Comparison of ENCODE assay signal across 15 cellular contexts in the genomic region with DNA sequence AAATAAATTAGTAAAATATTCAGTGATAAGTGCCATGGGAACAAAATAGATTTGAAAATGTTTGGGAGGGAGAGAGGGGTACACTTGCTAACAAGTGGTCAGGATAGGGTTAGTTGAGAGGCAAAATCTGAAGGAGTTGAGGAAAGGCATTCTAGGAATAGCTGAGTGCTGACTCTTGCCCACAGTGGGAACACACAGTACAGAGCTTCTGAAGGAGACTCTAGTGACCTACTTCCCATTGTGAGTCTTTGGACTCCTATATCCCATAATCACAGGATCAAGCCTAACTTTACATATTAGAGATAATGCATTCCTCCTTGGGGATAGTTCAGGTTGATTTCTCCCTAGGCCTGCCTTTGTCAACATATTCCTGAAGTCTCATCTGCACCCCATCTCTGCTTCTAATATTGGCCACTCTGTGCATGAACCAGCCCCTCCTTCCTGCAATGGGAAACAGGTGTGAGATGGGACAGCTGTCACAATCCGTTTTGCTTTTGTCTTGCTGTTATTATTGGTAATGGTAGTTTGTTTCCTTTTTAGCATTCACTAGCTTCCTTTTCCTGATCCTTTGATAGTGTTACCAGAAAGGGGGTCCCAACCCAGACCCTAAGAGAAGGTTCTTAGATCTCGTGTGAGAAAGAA. TPM values are rescaled to one million over a fixed set of nuclear protein-coding genes. Genes with fewer than 3 reads are reported as not detected.
DNase-seq lines count a peak whose midpoint lies in the region; ATAC-seq and TF ChIP-seq lines count a peak whose summit lies in the region.
"Had no signal": no experiment of that assay in that cellular context is flagged by ENCODE, and none has a peak within 500 bp of the region (broad histone marks: within the 10 kb centered on the region; RNA-seq: fewer than 3 reads in every experiment).

No MANE protein-coding gene starts in this region.

- H3K27ac Mint-ChIP-seq in T-helper 1 cell treated with Interleukin-12 subunit alpha and Interleukin-12 subunit beta and Interleukin-4 antibody, amounts not matched to agents 30 μg/mL and 1 μg/mL, for 36 hours: peak overlapping the region; percentile 63
- H3K27ac Mint-ChIP-seq in naive thymus-derived CD4-positive, alpha-beta T cell: peak overlapping the region; percentile 38 to 99 (median 97)

- no peaks in the 10 kb centered on the region for H3K9me3 ChIP-seq in Karpas-422 (ENCODE audit: low read length)
- H3K9me3 ChIP-seq in naive thymus-derived CD4-positive, alpha-beta T cell (ENCODE audit: control insufficient read depth in 2 of 3, low read length in 3 of 3): peaks cover 0 to 3% (median 0%) of the 10 kb centered on the region in 3 experiments

- no peak for ATAC-seq in naive thymus-derived CD4-positive, alpha-beta T cell
- ATAC-seq in GM18511 (IDR thresholded peaks at IDR 0.05; ENCODE audit: unreplicated experiment): no peak
- ATAC-seq: heart left ventricle, left colon had no signal

- POLR2A ChIA-PET in naive thymus-derived CD4-positive, alpha-beta T cell (lab: Charles Lee): interaction anchor here (1.0 to 4.2 kb wide), 6 partner anchors 8 to 274 kb away, joined by 3 to 41 read pairs (median 4); a partner anchor contains a TSS
- POLR2A ChIA-PET in RWPE1 (lab: Yijun Ruan, JAX; ENCODE audit: low non-redundant PET): no interaction called here

- H4K20me1 ChIP-seq in Karpas-422 (ENCODE audit: insufficient read depth, low read depth, low read length): no peaks in the 10 kb centered on the region

- CTCF ChIA-PET in naive thymus-derived CD4-positive, alpha-beta T cell (lab: Charles Lee): interaction anchor here (2.5 kb wide), 1 partner anchor 32 kb away, joined by 9 read pairs; no protein-coding TSS in a partner anchor
- CTCF ChIA-PET in RWPE1 (lab: Yijun Ruan, JAX): no interaction called here

- no peaks in the 10 kb centered on the region for H3K9me2 ChIP-seq in Karpas-422 (replicated peaks; ENCODE audit: insufficient read depth, low read length)

- intact Hi-C loops in naive thymus-derived CD4-positive, alpha-beta T cell (cut with micrococcal nuclease): loop anchor here (5.0 to 10.0 kb wide), 8 partner anchors 83 to 1417 kb away; a partner anchor contains a TSS

- H2AFZ ChIP-seq in Karpas-422 (ENCODE audit: low read length): no peak overlapping the region; the same call in 1 of the 2 replicates

- peaks cover 6% of the 10 kb centered on the region; the same call in 1 of the 2 replicates for H3K36me3 ChIP-seq in Karpas-422 (ENCODE audit: insufficient read depth, low read length)
- peaks cover 0 to 5% (median 0%) of the 10 kb centered on the region in 3 experiments for H3K36me3 ChIP-seq in naive thymus-derived CD4-positive, alpha-beta T cell (ENCODE audit: control insufficient read depth in 2 of 3, insufficient read depth in 3 of 3, low read length in 3 of 3)

- H3K4me3 Mint-ChIP-seq in T-helper 1 cell treated with Interleukin-12 subunit alpha and Interleukin-12 subunit beta and Interleukin-4 antibody, amounts not matched to agents 30 μg/mL and 1 μg/mL, for 36 hours: peak overlapping the region; percentile 30
- peak overlapping the region in 9 of 10 donors; percentile 6 to 96 (median 52) for H3K4me3 Mint-ChIP-seq in naive thymus-derived CD4-positive, alpha-beta T cell

- peak overlapping the region; percentile 24; the same call in 1 of the 2 replicates for H3K4me3 ChIP-seq in Karpas-422 (ENCODE audit: low read length)
- H3K4me3 ChIP-seq in naive thymus-derived CD4-positive, alpha-beta T cell (ENCODE audit: low read length): peak overlapping the region; percentile 31
- H3K4me3 ChIP-seq: heart left ventricle had no signal

- peaks cover 37% of the 10 kb centered on the region for H3K36me3 Mint-ChIP-seq in T-helper 1 cell treated with Interleukin-12 subunit alpha and Interleukin-12 subunit beta and Interleukin-4 antibody, amounts not matched to agents 30 μg/mL and 1 μg/mL, for 36 hours (ENCODE audit: low read depth)
- peaks cover 4 to 32% (median 9%) of the 10 kb centered on the region in 5 donors for H3K36me3 Mint-ChIP-seq in naive thymus-derived CD4-positive, alpha-beta T cell

- DNase-seq in T-helper 1 cell (no peak), Karpas-422 (no peak), astrocyte of the hippocampus (ENCODE audit: low read depth, low spot score) (peak; percentile 18), SIG-M5 treated with dmso at 0.1 percent for 504 hours (lab: John Stamatoyannopoulos, UW; ENCODE audit: unreplicated experiment) (no peak), RWPE1 (ENCODE audit: low spot score) (no peak)
- DNase-seq in naive thymus-derived CD4-positive, alpha-beta T cell: no peak
- DNase-seq: anterior cingulate cortex; DMS153; effector CD8-positive, alpha-beta T cell; heart left ventricle; left colon had no signal

- no peak overlapping the region for H3K9ac ChIP-seq in Karpas-422 (ENCODE audit: low read length)

- no peak for TF ChIP-seq CTCF in RWPE1 (conservative IDR thresholded peaks at IDR 0.05; ENCODE audit: low read depth)

- H3K27ac ChIP-seq in Karpas-422 (ENCODE audit: low read length) (no peak overlapping the region), RWPE1 (no peak overlapping the region)
- peak overlapping the region; percentile 97 for H3K27ac ChIP-seq in naive thymus-derived CD4-positive, alpha-beta T cell (ENCODE audit: low read depth, low read length)
- H3K27ac ChIP-seq: 22Rv1 had no signal

- H3K27me3 Mint-ChIP-seq in T-helper 1 cell treated with Interleukin-12 subunit alpha and Interleukin-12 subunit beta and Interleukin-4 antibody, amounts not matched to agents 30 μg/mL and 1 μg/mL, for 36 hours (ENCODE audit: low read depth): no peaks in the 10 kb centered on the region
- H3K27me3 Mint-ChIP-seq in naive thymus-derived CD4-positive, alpha-beta T cell: no peaks in the 10 kb centered on the region

- peaks cover 22% of the 10 kb centered on the region for H3K79me2 ChIP-seq in Karpas-422 (ENCODE audit: low read length)

- peaks cover 59% of the 10 kb centered on the region for H3K4me1 Mint-ChIP-seq in T-helper 1 cell treated with Interleukin-12 subunit alpha and Interleukin-12 subunit beta and Interleukin-4 antibody, amounts not matched to agents 30 μg/mL and 1 μg/mL, for 36 hours (ENCODE audit: low read depth)
- peaks cover 48 to 64% (median 62%) of the 10 kb centered on the region in 7 donors for H3K4me1 Mint-ChIP-seq in naive thymus-derived CD4-positive, alpha-beta T cell

- H3K4me2 ChIP-seq in Karpas-422 (ENCODE audit: low read depth, low read length, poor library complexity, severe bottlenecking): peak overlapping the region; percentile 27

- peaks cover 12% of the 10 kb centered on the region for H3K9me3 Mint-ChIP-seq in T-helper 1 cell treated with Interleukin-12 subunit alpha and Interleukin-12 subunit beta and Interleukin-4 antibody, amounts not matched to agents 30 μg/mL and 1 μg/mL, for 36 hours
- peaks cover 0 to 11% (median 1%) of the 10 kb centered on the region in 11 donors for H3K9me3 Mint-ChIP-seq in naive thymus-derived CD4-positive, alpha-beta T cell

- H3K27me3 ChIP-seq in Karpas-422 (ENCODE audit: low read length): no peaks in the 10 kb centered on the region
- H3K27me3 ChIP-seq in naive thymus-derived CD4-positive, alpha-beta T cell (ENCODE audit: control insufficient read depth in 2 of 2, insufficient read depth in 2 of 2, low read length in 2 of 2): no peaks in the 10 kb centered on the region
- H3K27me3 ChIP-seq: heart left ventricle had no signal

- H3K4me1 ChIP-seq in Karpas-422 (ENCODE audit: low read length): peaks cover 34% of the 10 kb centered on the region
- peaks cover 45 to 51% of the 10 kb centered on the region in 2 donors for H3K4me1 ChIP-seq in naive thymus-derived CD4-positive, alpha-beta T cell (ENCODE audit: control insufficient read depth in 2 of 2, insufficient read depth in 2 of 2, low read length in 2 of 2)

RNA-seq across cellular contexts. Expression of a gene that starts 2.6 kb away (rescaled TPM):
- total RNA-seq in Karpas-422 (2014; rRNA removed; shearing (Covaris generic); ENCODE audit: low replicate concordance): 17.0 and 19.3 TPM in 2 replicates
- 10 to 100 TPM; 17.4 to 32.8 (median 29.9) TPM for total RNA-seq in naive thymus-derived CD4-positive, alpha-beta T cell
- 1 to 10 TPM; 4.4 to 9.5 TPM for polyA plus RNA-seq in naive thymus-derived CD4-positive, alpha-beta T cell

RNA-seq across cellular contexts. Expression of a gene that starts 29.5 kb away (rescaled TPM):
- total RNA-seq in Karpas-422 (2014; rRNA removed; shearing (Covaris generic); ENCODE audit: low replicate concordance): not detected in 2 replicates
- under 1 TPM in 1 of 5 experiments, not detected in 4; 0.15 TPM for total RNA-seq in naive thymus-derived CD4-positive, alpha-beta T cell
- polyA plus RNA-seq in naive thymus-derived CD4-positive, alpha-beta T cell: not detected
- total RNA-seq: heart left ventricle, left colon, ureter had no signal
- polyA plus RNA-seq: heart left ventricle had no signal
